8 cellular contexts compared by ENCODE assay signal in genomic region chr10:114172776-114173555, GRCh38. TPM values are rescaled to one million over a fixed set of nuclear protein-coding genes. Genes with fewer than 3 reads are reported as not detected.
A peak's percentile ranks its signal among the peaks of the same experiment; 100 is the strongest.
DNase-seq lines count a peak whose midpoint lies in the region; ATAC-seq lines count a peak whose summit lies in the region.

No MANE protein-coding gene starts in this region.

- H3K9me3 ChIP-seq in iPS DF 6.9 (ENCODE audit: control insufficient read depth, insufficient read depth, low read length) = no peaks in the 10 kb centered on the region; the same call in 1 of the 2 replicates

- H3K4me1 Mint-ChIP-seq in activated CD4-positive, alpha-beta memory T cell treated with anti-CD3 and anti-CD28 coated beads, Interleukin-2, amount 10 ng/mL, durations not matched to agents 7 days and 5 days = peaks cover 40% of the 10 kb centered on the region

- H3K4me3 ChIP-seq in iPS DF 6.9 (ENCODE audit: low read length) (peak overlapping the region; percentile 67; the same call in 1 of the 2 replicates), skin epidermis (peak overlapping the region; percentile 65 to 86 (median 81))

- H3K4me3 Mint-ChIP-seq in activated CD4-positive, alpha-beta memory T cell treated with anti-CD3 and anti-CD28 coated beads, Interleukin-2, amount 10 ng/mL, durations not matched to agents 7 days and 5 days = peak overlapping the region; percentile 97

- H3K36me3 ChIP-seq in iPS DF 6.9 (ENCODE audit: control insufficient read depth, insufficient read depth, low read length) = no peaks in the 10 kb centered on the region; the same call in 1 of the 2 replicates

- WGBS in iPS DF 6.9 (ENCODE audit: insufficient coverage, insufficient read length) = no CpG with 5 or more reads among the region's 9 CpGs

- H3K9me3 Mint-ChIP-seq in activated CD4-positive, alpha-beta memory T cell treated with anti-CD3 and anti-CD28 coated beads, Interleukin-2, amount 10 ng/mL, durations not matched to agents 7 days and 5 days = peaks cover 8% of the 10 kb centered on the region

- CTCF ChIA-PET in activated CD4-positive, alpha-beta memory T cell treated with anti-CD3 and anti-CD28 coated beads, Interleukin-2, amount 10 ng/mL, durations not matched to agents 7 days and 5 days (lab: Charles Lee) = no interaction called here

- POLR2A ChIA-PET in activated CD4-positive, alpha-beta memory T cell treated with anti-CD3 and anti-CD28 coated beads, Interleukin-2, amount 10 ng/mL, durations not matched to agents 7 days and 5 days (lab: Charles Lee) = interaction anchor here (1.1 to 2.0 kb wide), 4 partner anchors 211 to 1797 kb away, joined by 3 to 5 read pairs (median 4); partner anchors contain the start of gene TRUB1

- peak; percentile 10 for DNase-seq in NCI-H2107 treated with DMSO at 0.1 percent for 48 hours (lab: John Stamatoyannopoulos, UW; ENCODE audit: unreplicated experiment)
- no peak for DNase-seq in NCI-H2107 (lab: John Stamatoyannopoulos, UW)
- DNase-seq in activated CD4-positive, alpha-beta memory T cell treated with anti-CD3 and anti-CD28 coated beads, Interleukin-2, amount 10 ng/mL, durations not matched to agents 7 days and 5 days = no peak
- DNase-seq in iPS DF 6.9 (ENCODE audit: low read depth, low spot score) = no peak
- no peak for DNase-seq in mucosa of gallbladder (ENCODE audit: low spot score)

- no peak overlapping the region for H3K27ac ChIP-seq in iPS DF 6.9 (ENCODE audit: low read length)
- H3K27ac ChIP-seq in skin epidermis = peak overlapping the region in 20 of 21 experiments; percentile 79 to 97 (median 95)

- H3K36me3 Mint-ChIP-seq in activated CD4-positive, alpha-beta memory T cell treated with anti-CD3 and anti-CD28 coated beads, Interleukin-2, amount 10 ng/mL, durations not matched to agents 7 days and 5 days (ENCODE audit: low read depth) = peaks cover 40% of the 10 kb centered on the region

- no peaks in the 10 kb centered on the region for H3K4me1 ChIP-seq in iPS DF 6.9 (ENCODE audit: control insufficient read depth, insufficient read depth, low read length)

- ATAC-seq in HG03571 (IDR thresholded peaks at IDR 0.05; ENCODE audit: unreplicated experiment) (no peak), HG02571 (IDR thresholded peaks at IDR 0.05; ENCODE audit: unreplicated experiment) (no peak)

- H3K27me3 ChIP-seq in iPS DF 6.9 (ENCODE audit: control insufficient read depth, insufficient read depth, low read length) = no peaks in the 10 kb centered on the region

- H3K27me3 Mint-ChIP-seq in activated CD4-positive, alpha-beta memory T cell treated with anti-CD3 and anti-CD28 coated beads, Interleukin-2, amount 10 ng/mL, durations not matched to agents 7 days and 5 days = peaks cover 8% of the 10 kb centered on the region

- peak overlapping the region; percentile 94 for H3K27ac Mint-ChIP-seq in activated CD4-positive, alpha-beta memory T cell treated with anti-CD3 and anti-CD28 coated beads, Interleukin-2, amount 10 ng/mL, durations not matched to agents 7 days and 5 days

RNA-seq across cellular contexts. Expression of gene CCDC186, which starts 1.0 kb away (rescaled TPM):
- total RNA-seq in activated CD4-positive, alpha-beta memory T cell treated with anti-CD3 and anti-CD28 coated beads, Interleukin-2, amount 10 ng/mL, durations not matched to agents 7 days and 5 days = 10 to 100 TPM; 20.0 to 22.2 TPM
- 27.7 TPM for total RNA-seq in mucosa of gallbladder

RNA-seq across cellular contexts. Expression of gene TDRD1, which starts 6.2 kb away (rescaled TPM):
- under 1 TPM; 0.35 to 0.40 TPM for total RNA-seq in activated CD4-positive, alpha-beta memory T cell treated with anti-CD3 and anti-CD28 coated beads, Interleukin-2, amount 10 ng/mL, durations not matched to agents 7 days and 5 days
- total RNA-seq in mucosa of gallbladder = 2.0 TPM
